Comparison of ENCODE assay signal across 2 cellular contexts in the genomic region with DNA sequence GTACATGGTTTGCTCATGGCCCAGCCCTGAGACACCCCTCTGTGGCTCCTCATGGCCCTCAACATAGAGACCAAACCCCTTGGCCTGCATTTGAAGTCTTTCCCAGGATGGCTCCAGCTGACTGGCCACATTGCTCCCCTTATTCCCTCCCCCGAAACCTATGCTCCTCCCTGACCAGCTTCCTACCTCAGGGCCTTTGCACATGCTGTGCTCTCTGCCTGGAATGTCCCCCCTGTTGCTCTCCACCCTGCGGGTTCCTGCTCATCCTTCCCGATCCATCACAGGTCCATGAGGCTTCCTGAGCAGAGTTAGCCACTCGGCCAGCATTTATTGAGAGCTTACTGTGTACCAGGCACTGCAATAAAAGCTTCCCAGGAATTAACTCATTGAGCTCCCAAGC.
TF ChIP-seq lines count a peak whose summit lies in the region.

No MANE protein-coding gene starts in this region.

TF ChIP-seq in HEK293, 187 proteins besides CTCF, POLR2A, EP300 and RAD21:
- TF ChIP-seq ZNF623 (tag by site-specific recombination; IDR thresholded peaks at IDR 0.05): peak; percentile 98
- TF ChIP-seq, protein P1, sequence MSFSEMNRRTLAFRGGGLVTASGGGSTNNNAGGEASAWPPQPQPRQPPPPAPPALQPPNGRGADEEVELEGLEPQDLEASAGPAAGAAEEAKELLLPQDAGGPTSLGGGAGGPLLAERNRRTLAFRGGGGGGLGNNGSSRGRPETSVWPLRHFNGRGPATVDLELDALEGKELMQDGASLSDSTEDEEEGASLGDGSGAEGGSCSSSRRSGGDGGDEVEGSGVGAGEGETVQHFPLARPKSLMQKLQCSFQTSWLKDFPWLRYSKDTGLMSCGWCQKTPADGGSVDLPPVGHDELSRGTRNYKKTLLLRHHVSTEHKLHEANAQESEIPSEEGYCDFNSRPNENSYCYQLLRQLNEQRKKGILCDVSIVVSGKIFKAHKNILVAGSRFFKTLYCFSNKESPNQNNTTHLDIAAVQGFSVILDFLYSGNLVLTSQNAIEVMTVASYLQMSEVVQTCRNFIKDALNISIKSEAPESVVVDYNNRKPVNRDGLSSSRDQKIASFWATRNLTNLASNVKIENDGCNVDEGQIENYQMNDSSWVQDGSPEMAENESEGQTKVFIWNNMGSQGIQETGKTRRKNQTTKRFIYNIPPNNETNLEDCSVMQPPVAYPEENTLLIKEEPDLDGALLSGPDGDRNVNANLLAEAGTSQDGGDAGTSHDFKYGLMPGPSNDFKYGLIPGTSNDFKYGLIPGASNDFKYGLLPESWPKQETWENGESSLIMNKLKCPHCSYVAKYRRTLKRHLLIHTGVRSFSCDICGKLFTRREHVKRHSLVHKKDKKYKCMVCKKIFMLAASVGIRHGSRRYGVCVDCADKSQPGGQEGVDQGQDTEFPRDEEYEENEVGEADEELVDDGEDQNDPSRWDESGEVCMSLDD (tag by site-specific recombination; IDR thresholded peaks at IDR 0.05): no peak
- TF ChIP-seq, protein P2, sequence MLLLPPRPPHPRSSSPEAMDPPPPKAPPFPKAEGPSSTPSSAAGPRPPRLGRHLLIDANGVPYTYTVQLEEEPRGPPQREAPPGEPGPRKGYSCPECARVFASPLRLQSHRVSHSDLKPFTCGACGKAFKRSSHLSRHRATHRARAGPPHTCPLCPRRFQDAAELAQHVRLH (tag by site-specific recombination; IDR thresholded peaks at IDR 0.05): 0 out of 2 replicates have a peak, but pooled peaks have one; percentile 47

TF ChIP-seq in H1, 55 proteins besides CTCF, POLR2A, EP300 and RAD21:
- TF ChIP-seq KDM1A (IDR thresholded peaks at IDR 0.05; ENCODE audit: borderline replicate concordance, low read length): peak; percentile 90
- no peak for TF ChIP-seq CHD2 (IDR thresholded peaks at IDR 0.05; ENCODE audit: low read length)
- TF ChIP-seq SIN3A (conservative IDR thresholded peaks at IDR 0.05 in 1 of 2, IDR thresholded peaks at IDR 0.05 in 1 of 2; ENCODE audit: low read depth in 1 of 2, low read length in 2 of 2): no peak
